8 cellular contexts compared by ENCODE assay signal in the genomic region with DNA sequence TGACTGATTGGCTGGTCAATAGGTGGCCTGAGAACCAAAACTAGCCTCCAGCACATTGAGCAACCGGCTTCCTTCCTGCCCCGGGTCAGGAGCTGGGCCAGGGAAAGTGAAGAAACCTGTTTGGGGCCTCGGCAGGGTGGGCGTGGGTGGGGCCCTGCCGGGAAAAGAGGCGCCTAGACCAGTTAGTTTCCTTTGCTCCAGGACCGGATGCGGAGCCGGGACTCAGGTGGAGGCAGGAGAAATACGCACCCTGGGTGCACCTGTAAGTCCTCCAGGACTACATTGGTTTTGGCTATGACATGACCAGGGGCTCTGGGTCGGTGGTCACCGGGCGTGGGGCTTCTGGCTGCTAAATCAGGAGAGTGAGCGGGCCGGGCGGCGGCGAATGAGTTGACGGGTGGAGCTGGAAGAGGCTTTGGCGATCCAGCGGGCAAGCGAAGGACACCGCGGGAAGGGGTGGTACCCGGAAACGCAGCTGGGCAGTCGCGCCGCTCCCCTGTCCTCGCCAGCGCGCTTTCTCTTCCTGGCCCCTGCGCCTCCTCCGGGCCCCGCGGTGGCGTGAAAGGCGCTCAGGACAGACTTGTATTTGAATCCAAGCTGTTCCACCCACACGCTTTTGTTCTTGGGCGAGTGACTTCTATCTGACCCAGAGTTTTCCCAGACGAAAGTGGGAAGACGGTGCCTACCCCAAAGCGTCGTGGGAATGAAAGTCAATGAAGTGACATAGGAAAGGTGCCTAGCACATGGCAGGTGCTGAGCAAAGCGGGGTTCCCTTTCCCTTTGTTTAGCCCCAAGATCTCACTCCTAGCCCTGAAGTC. TPM values are rescaled to one million over a fixed set of nuclear protein-coding genes. Genes with fewer than 3 reads are reported as not detected.
DNase-seq lines count a peak whose midpoint lies in the region; ATAC-seq, FAIRE-seq and TF ChIP-seq lines count a peak whose summit lies in the region.

No MANE protein-coding gene starts in this region.

- H3K27ac ChIP-seq in pancreas: peak overlapping the region; percentile 81 to 88 (median 88)

- H3K27me3 ChIP-seq in pancreas: no peaks in the 10 kb centered on the region

- peaks cover 47% of the 10 kb centered on the region for H3K4me1 Mint-ChIP-seq in activated B cell treated with CpG ODN at 0.5 μM for 24 hours

- 65% methylated on average over 42 to 45 of the region's 45 CpGs for WGBS in pancreas, 2 donors

- H3K36me3 Mint-ChIP-seq in activated B cell treated with CpG ODN at 0.5 μM for 24 hours (ENCODE audit: low read depth): peaks cover 2% of the 10 kb centered on the region

- TF ChIP-seq CTCF in activated B cell treated with CpG ODN at 0.5 μM for 24 hours (IDR thresholded peaks at IDR 0.05): no peak
- no peak for TF ChIP-seq CTCF in pancreas (IDR thresholded peaks at IDR 0.05)

- no peak for FAIRE-seq in pancreas (lab: Jason Lieb, UNC)

- CTCF ChIA-PET in activated B cell treated with CpG ODN at 0.5 μM for 24 hours (lab: Charles Lee): interaction anchor here (0.6 kb wide), 1 partner anchor 11 kb away, joined by 3 read pairs; no protein-coding TSS in a partner anchor

- no peaks in the 10 kb centered on the region for H3K9me3 ChIP-seq in pancreas

- ATAC-seq in activated B cell treated with CpG ODN at 0.5 μM for 24 hours (ENCODE audit: low read depth) (no peak), Right ventricle myocardium superior (ENCODE audit: poor library complexity) (peak; percentile 14), pancreas (peak; percentile 8 to 34 (median 27)), HG02642 (IDR thresholded peaks at IDR 0.05; ENCODE audit: poor library complexity, unreplicated experiment) (no peak)

- H3K36me3 ChIP-seq in pancreas: no peaks in the 10 kb centered on the region

- H3K4me3 Mint-ChIP-seq in activated B cell treated with CpG ODN at 0.5 μM for 24 hours: peak overlapping the region; percentile 93

- peak overlapping the region; percentile 75 for H3K27ac Mint-ChIP-seq in activated B cell treated with CpG ODN at 0.5 μM for 24 hours

- H3K4me3 ChIP-seq in pancreas: peak overlapping the region in 2 of 4 donors; percentile 44 to 61

- peaks cover 4 to 16% (median 9%) of the 10 kb centered on the region in 3 donors for H3K4me1 ChIP-seq in pancreas

- H3K27me3 Mint-ChIP-seq in activated B cell treated with CpG ODN at 0.5 μM for 24 hours: no peaks in the 10 kb centered on the region

- DNase-seq in ELF-1 (ENCODE audit: low read depth, low spot score) (peak; percentile 78), activated B cell treated with CpG ODN at 0.5 μM for 24 hours (no peak), Right ventricle myocardium superior (peak; percentile 76), pancreas (peak; percentile 54 to 87 (median 64)), NCI-H2196 treated with DMSO at 0.1 percent for 48 hours (lab: John Stamatoyannopoulos, UW; ENCODE audit: unreplicated experiment) (no peak), middle frontal gyrus (ENCODE audit: extremely low spot score, low spot score) (no peak)
- no peak for DNase-seq in stimulated activated naive CD4-positive, alpha-beta T cell treated with Interleukin-2 at 50 U/mL for 16 hours (lab: John Stamatoyannopoulos, UW)

- intact Hi-C loops in activated B cell treated with CpG ODN at 0.5 μM for 24 hours (cut with micrococcal nuclease): loop anchor here (1.0 to 10.0 kb wide), 2 partner anchors 480 to 693 kb away; a partner anchor contains a TSS
- intact Hi-C loops in Right ventricle myocardium superior (cut with DNase I): loop anchor here (2.0 to 5.0 kb wide), 2 partner anchors 30 to 88 kb away; a partner anchor contains a TSS
- intact Hi-C loops in pancreas (cut with DNase I): no loop called here

- no peaks in the 10 kb centered on the region for H3K9me3 Mint-ChIP-seq in activated B cell treated with CpG ODN at 0.5 μM for 24 hours

- POLR2A ChIA-PET in activated B cell treated with CpG ODN at 0.5 μM for 24 hours (lab: Charles Lee): interaction anchor here (0.6 to 4.2 kb wide), 3 partner anchors 24 to 182 kb away, joined by 3 to 25 read pairs (median 5); a partner anchor contains a TSS

RNA-seq across cellular contexts. Expression of a gene that starts 30.6 kb away (rescaled TPM):
- total RNA-seq in activated B cell treated with CpG ODN at 0.5 μM for 24 hours: 35.3 and 36.6 TPM in 2 replicates
- 54.8 TPM for total RNA-seq in Right ventricle myocardium superior
- total RNA-seq in pancreas: 100 to 1,000 TPM in 1 of 6 donors, 10 to 100 TPM in 5; 47.1 to 111 (median 86.2) TPM
- polyA plus RNA-seq in pancreas: 100 to 1,000 TPM in 1 of 2 donors, 10 to 100 TPM in 1; 45.0 to 134 TPM

Comparison
In these comparisons a context has a peak if more than half of its experiments do, and no peak if none do; other contexts are left out.
1. DNase-seq: peak in ELF-1 (single experiment), Right ventricle myocardium superior (single experiment) and pancreas (6 of 6); none in activated B cell treated with CpG ODN at 0.5 μM for 24 hours (single experiment), stimulated activated naive CD4-positive, alpha-beta T cell treated with Interleukin-2 at 50 U/mL for 16 hours (single experiment), NCI-H2196 treated with DMSO at 0.1 percent for 48 hours (single experiment) and middle frontal gyrus (single experiment).
2. ATAC-seq: peak in Right ventricle myocardium superior (single experiment) and pancreas (4 of 4); none in activated B cell treated with CpG ODN at 0.5 μM for 24 hours (single experiment) and HG02642 (single experiment).
3. intact Hi-C loops: an anchor here in activated B cell treated with CpG ODN at 0.5 μM for 24 hours (1.0 to 10.0 kb wide) and Right ventricle myocardium superior (2.0 to 5.0 kb wide); none called in pancreas.